ENCODE assay signal across 8 cellular contexts in the genomic region with DNA sequence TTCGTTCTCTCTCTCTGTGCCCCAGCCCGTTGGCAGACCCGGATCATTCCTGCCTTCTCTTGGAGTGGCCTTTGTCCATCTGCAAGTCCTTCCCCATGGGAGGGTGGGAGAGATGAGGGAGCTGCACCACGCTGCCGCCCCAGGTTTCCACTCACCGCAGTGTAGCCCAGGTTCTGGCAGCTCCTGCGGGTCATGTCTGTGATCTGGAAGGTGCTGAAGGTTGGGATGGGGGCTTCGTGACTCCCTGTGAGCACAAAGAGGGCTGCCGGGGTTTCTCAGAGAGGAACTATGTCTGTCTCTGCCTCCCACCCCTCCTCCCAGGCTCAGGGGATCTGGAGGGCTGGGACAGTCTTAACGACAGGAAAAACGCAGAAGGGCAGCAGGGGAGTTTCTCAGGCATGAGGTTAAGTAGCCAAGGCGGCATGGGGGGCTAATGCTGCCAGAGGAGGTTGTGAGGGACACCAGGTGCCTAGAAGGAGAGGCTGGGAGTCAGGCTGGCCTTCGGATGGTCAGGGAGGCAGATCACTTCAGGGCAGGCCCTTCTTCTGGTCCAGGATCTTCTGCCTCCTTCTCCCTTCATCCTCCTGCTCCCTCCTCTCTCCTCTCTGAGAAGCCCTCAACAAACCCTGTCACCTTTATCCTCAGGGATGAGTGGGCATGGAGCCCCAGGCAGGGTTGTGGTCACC. TPM values are rescaled to one million over a fixed set of nuclear protein-coding genes. Genes with fewer than 3 reads are reported as not detected.
DNase-seq lines count a peak whose midpoint lies in the region; ATAC-seq and TF ChIP-seq lines count a peak whose summit lies in the region.

No MANE protein-coding gene starts in this region.

- peak overlapping the region; percentile 75 for H3K4me3 ChIP-seq in CD8-positive, alpha-beta T cell (ENCODE audit: low read depth, low read length)
- H3K4me3 ChIP-seq in Peyer's patch (peak overlapping the region; percentile 27 to 44 (median 38)), duodenal mucosa (ENCODE audit: low read depth in 1 of 2, low read length in 2 of 2) (peak overlapping the region; percentile 57 to 63), osteoblast (ENCODE audit: insufficient read depth, low read length) (no peak overlapping the region), GM23338 (no peak overlapping the region)

- H3K36me3 ChIP-seq in CD8-positive, alpha-beta T cell (ENCODE audit: insufficient read depth, low read length): peaks cover 13% of the 10 kb centered on the region
- H3K36me3 ChIP-seq in Peyer's patch: no peaks in the 10 kb centered on the region
- no peaks in the 10 kb centered on the region for H3K36me3 ChIP-seq in duodenal mucosa (ENCODE audit: control insufficient read depth in 1 of 2, insufficient read depth in 2 of 2, low read length in 2 of 2)
- no peaks in the 10 kb centered on the region for H3K36me3 ChIP-seq in osteoblast (ENCODE audit: insufficient read depth, low read length)
- no peaks in the 10 kb centered on the region for H3K36me3 ChIP-seq in GM23338 (ENCODE audit: insufficient read depth)

- H3K9ac ChIP-seq in duodenal mucosa (ENCODE audit: low read depth in 1 of 2, low read length in 2 of 2): peak overlapping the region; percentile 57 to 74

- no peaks in the 10 kb centered on the region for H3K9me2 ChIP-seq in GM23338 (ENCODE audit: insufficient read depth)

- no peaks in the 10 kb centered on the region for H3K79me2 ChIP-seq in osteoblast (ENCODE audit: insufficient read depth, low read length)
- no peaks in the 10 kb centered on the region for H3K79me2 ChIP-seq in GM23338 (replicated peaks; ENCODE audit: insufficient read depth)

- no peaks in the 10 kb centered on the region for H3K9me3 Mint-ChIP-seq in CD8-positive, alpha-beta T cell
- no peaks in the 10 kb centered on the region for H3K9me3 Mint-ChIP-seq in GM23338

- peak overlapping the region; percentile 84 for H3K4me3 Mint-ChIP-seq in CD8-positive, alpha-beta T cell
- H3K4me3 Mint-ChIP-seq in GM23338: no peak overlapping the region

- no peak for ATAC-seq in CD8-positive, alpha-beta T cell
- no peak for ATAC-seq in GM23338
- no peak for ATAC-seq in HG03565 (IDR thresholded peaks at IDR 0.05; ENCODE audit: unreplicated experiment)
- ATAC-seq in GM19023 (IDR thresholded peaks at IDR 0.05; ENCODE audit: unreplicated experiment): no peak

- intact Hi-C loops in CD8-positive, alpha-beta T cell (cut with DNase I, micrococcal nuclease): loop anchor here (1.0 to 5.0 kb wide), 9 partner anchors 19 to 315 kb away; a partner anchor contains a TSS

- 0 out of 2 replicates have a peak, but pooled peaks cover 14% of the 10 kb centered on the region for H3F3A ChIP-seq in GM23338 (replicated peaks; ENCODE audit: low read depth)

- CTCF ChIA-PET in CD8-positive, alpha-beta T cell (lab: Charles Lee): interaction anchor here (0.9 to 2.0 kb wide), 4 partner anchors 20 to 45 kb away, joined by 3 to 9 read pairs (median 4); a partner anchor contains a TSS

- peaks cover 66% of the 10 kb centered on the region for H3K4me1 Mint-ChIP-seq in CD8-positive, alpha-beta T cell (ENCODE audit: low read depth)
- peaks cover 24% of the 10 kb centered on the region for H3K4me1 Mint-ChIP-seq in GM23338

- H3K4me2 ChIP-seq in osteoblast (ENCODE audit: insufficient read depth, low read length) (no peak overlapping the region), GM23338 (no peak overlapping the region)

- peaks cover 29% of the 10 kb centered on the region for H3K36me3 Mint-ChIP-seq in CD8-positive, alpha-beta T cell
- no peaks in the 10 kb centered on the region; the same call in 2 of the 3 replicates for H3K36me3 Mint-ChIP-seq in GM23338 (ENCODE audit: low read depth)

- no peak for TF ChIP-seq CTCF in CD8-positive, alpha-beta T cell (IDR thresholded peaks at IDR 0.05)
- TF ChIP-seq CTCF in Peyer's patch (IDR thresholded peaks at IDR 0.05): no peak
- TF ChIP-seq CTCF in osteoblast (IDR thresholded peaks at IDR 0.05; ENCODE audit: extremely low read depth, low read depth, low read length): no peak
- TF ChIP-seq CTCF in GM23338 (conservative IDR thresholded peaks at IDR 0.05; ENCODE audit: low read depth in 2 of 2): no peak

- peaks cover 53% of the 10 kb centered on the region for H3K4me1 ChIP-seq in CD8-positive, alpha-beta T cell (ENCODE audit: insufficient read depth, low read length)
- H3K4me1 ChIP-seq in Peyer's patch (peaks cover 0 to 23% (median 3%) of the 10 kb centered on the region in 4 donors), duodenal mucosa (ENCODE audit: control insufficient read depth in 1 of 2, insufficient read depth in 2 of 2, low read length in 2 of 2) (peaks cover 19 to 24% of the 10 kb centered on the region in 2 donors), osteoblast (ENCODE audit: insufficient read depth, low read length) (peaks cover 35% of the 10 kb centered on the region), GM23338 (ENCODE audit: insufficient read depth) (peaks cover 15% of the 10 kb centered on the region)

- peak in 2 of 7 experiments; percentile 45 to 57 for DNase-seq in CD8-positive, alpha-beta T cell
- DNase-seq in Peyer's patch (peak in 1 of 3 donors; percentile 45), osteoblast (ENCODE audit: insufficient read length, low spot score, missing footprints) (no peak), GM23338 (ENCODE audit: low spot score) (no peak), glomerular visceral epithelial cell (ENCODE audit: extremely low spot score) (no peak)

- H3K27me3 ChIP-seq in CD8-positive, alpha-beta T cell (ENCODE audit: insufficient read depth, low read length): no peaks in the 10 kb centered on the region
- H3K27me3 ChIP-seq in Peyer's patch (no peaks in the 10 kb centered on the region), duodenal mucosa (ENCODE audit: control insufficient read depth in 1 of 2, insufficient read depth in 2 of 2, low read length in 2 of 2) (no peaks in the 10 kb centered on the region), osteoblast (ENCODE audit: insufficient read depth, low read length) (no peaks in the 10 kb centered on the region), GM23338 (ENCODE audit: insufficient read depth) (peaks cover 49% of the 10 kb centered on the region)

- H3K27ac Mint-ChIP-seq in CD8-positive, alpha-beta T cell: peak overlapping the region; percentile 99
- H3K27ac Mint-ChIP-seq in GM23338: no peak overlapping the region

- H3K9me3 ChIP-seq in CD8-positive, alpha-beta T cell (ENCODE audit: low read length): no peaks in the 10 kb centered on the region
- H3K9me3 ChIP-seq in Peyer's patch: no peaks in the 10 kb centered on the region
- no peaks in the 10 kb centered on the region for H3K9me3 ChIP-seq in duodenal mucosa (ENCODE audit: control insufficient read depth in 1 of 2, low read length in 2 of 2)
- no peaks in the 10 kb centered on the region for H3K9me3 ChIP-seq in osteoblast (ENCODE audit: low read depth, low read length)

- H3K27ac ChIP-seq in CD8-positive, alpha-beta T cell (ENCODE audit: low read depth, low read length): peak overlapping the region; percentile 91
- H3K27ac ChIP-seq in Peyer's patch (peak overlapping the region; percentile 73 to 93 (median 84)), duodenal mucosa (ENCODE audit: low read depth, low read length) (peak overlapping the region; percentile 63), osteoblast (ENCODE audit: low read depth, low read length) (peak overlapping the region; percentile 43), GM23338 (ENCODE audit: low read depth) (no peak overlapping the region)

- TF ChIP-seq POLR2A in Peyer's patch (IDR thresholded peaks at IDR 0.05): no peak

- no peaks in the 10 kb centered on the region for H4K20me1 ChIP-seq in osteoblast (ENCODE audit: insufficient read depth, low read length)
- no peaks in the 10 kb centered on the region; the same call in 1 of the 2 replicates for H4K20me1 ChIP-seq in GM23338 (replicated peaks; ENCODE audit: insufficient read depth)

- POLR2A ChIA-PET in CD8-positive, alpha-beta T cell (lab: Charles Lee): interaction anchor here (1.4 to 4.5 kb wide), 4 partner anchors 15 to 75 kb away, joined by 4 to 22 read pairs (median 5); a partner anchor contains a TSS

- no peaks in the 10 kb centered on the region for H3K27me3 Mint-ChIP-seq in CD8-positive, alpha-beta T cell (ENCODE audit: low read depth)
- H3K27me3 Mint-ChIP-seq in GM23338 (ENCODE audit: insufficient read depth, low read depth, poor library complexity): peaks cover 44% of the 10 kb centered on the region

- no peak overlapping the region for H2AFZ ChIP-seq in osteoblast (ENCODE audit: low read length)
- H2AFZ ChIP-seq in GM23338: no peak overlapping the region

TF ChIP-seq in GM23338, 12 proteins besides CTCF, POLR2A, EP300 and RAD21:
- TF ChIP-seq NANOG (IDR thresholded peaks at IDR 0.05; ENCODE audit: borderline replicate concordance): no peak
- no peak for TF ChIP-seq STAT1 (IDR thresholded peaks at IDR 0.05; ENCODE audit: unreplicated experiment)
- TF ChIP-seq ZNF331 (CRISPR knock-in tag; IDR thresholded peaks at IDR 0.05; ENCODE audit: low read depth): no peak

RNA-seq across cellular contexts. Expression of a gene that starts 0.7 kb away (rescaled TPM):
- total RNA-seq in CD8-positive, alpha-beta T cell: 10 to 100 TPM; 85.6 to 86.3 TPM
- 10 to 100 TPM in 1 of 4 donors, 1 to 10 TPM in 2, not detected in 1; 2.7 to 13.5 (median 6.5) TPM for total RNA-seq in Peyer's patch
- total RNA-seq in osteoblast: 0.29 and 0.36 TPM in 2 replicates
- 3.4 and 11.5 TPM in 2 replicates for total RNA-seq in GM23338 (2014; rRNA removed; shearing (Covaris generic))
- polyA plus RNA-seq in GM23338 (2016; fragmentation: Nextera tagmentation; extraction: Ambion mirVana): 4.6 and 5.5 TPM in 2 replicates

RNA-seq across cellular contexts. Expression of a gene that starts 42.9 kb away (rescaled TPM):
- total RNA-seq in CD8-positive, alpha-beta T cell: under 1 TPM; 0.05 to 0.08 TPM
- not detected for total RNA-seq in Peyer's patch
- total RNA-seq in osteoblast: 0.29 and 0.36 TPM in 2 replicates
- total RNA-seq in GM23338 (2014; rRNA removed; shearing (Covaris generic)): not detected in 2 replicates
- not detected in 2 replicates for polyA plus RNA-seq in GM23338 (2016; fragmentation: Nextera tagmentation; extraction: Ambion mirVana)

RNA-seq across cellular contexts. Expression of a gene that starts 44.7 kb away (rescaled TPM):
- 1 to 10 TPM; 1.5 to 1.7 TPM for total RNA-seq in CD8-positive, alpha-beta T cell
- under 1 TPM in 1 of 4 donors, not detected in 3; 0.57 TPM for total RNA-seq in Peyer's patch
- 0.36 and 0.88 TPM in 2 replicates for total RNA-seq in osteoblast
- 0.08 and 0.42 TPM in 2 replicates for total RNA-seq in GM23338 (2014; rRNA removed; shearing (Covaris generic))
- 0.23 and 0.45 TPM in 2 replicates for polyA plus RNA-seq in GM23338 (2016; fragmentation: Nextera tagmentation; extraction: Ambion mirVana)

RNA-seq across cellular contexts. Expression of a gene that starts 48.7 kb away (rescaled TPM):
- total RNA-seq in CD8-positive, alpha-beta T cell: 10 to 100 TPM; 55.6 to 58.4 TPM
- total RNA-seq in Peyer's patch (100 to 1,000 TPM in 1 of 4 donors, 10 to 100 TPM in 3; 43.3 to 114 (median 46.3) TPM), osteoblast (18.0 and 22.8 TPM in 2 replicates)
- 58.6 and 72.9 TPM in 2 replicates for total RNA-seq in GM23338 (2014; rRNA removed; shearing (Covaris generic))
- polyA plus RNA-seq in GM23338 (2016; fragmentation: Nextera tagmentation; extraction: Ambion mirVana): 65.3 and 66.2 TPM in 2 replicates

Comparison
In these comparisons a context has a peak if more than half of its experiments do, and no peak if none do; other contexts are left out.
1. H3K4me3 ChIP-seq: peak in CD8-positive, alpha-beta T cell (single experiment), Peyer's patch (4 of 4) and duodenal mucosa (2 of 2); none in osteoblast (single experiment) and GM23338 (single experiment).